ENCODE assay signal across 7 cellular contexts in genomic region chr12:89299951-89300350, GRCh38.
"Had no signal": no experiment of that assay in that cellular context is flagged by ENCODE, and none has a peak within 500 bp of the region (broad histone marks: within the 10 kb centered on the region; RNA-seq: fewer than 3 reads in every experiment).

No MANE protein-coding gene starts in this region.

- H3K4me3 Mint-ChIP-seq: GM23338, H9, IgD-negative memory B cell had no signal

- DNase-seq: H9, HCEC 1CT had no signal

- ATAC-seq: GM23338 had no signal

- H3K9me3 Mint-ChIP-seq: GM23338, H9 had no signal

- H3K36me3 Mint-ChIP-seq: IgD-negative memory B cell had no signal

- H3K27me3 Mint-ChIP-seq: IgD-negative memory B cell had no signal

- H3K4me3 ChIP-seq: GM23338 had no signal

- H3K4me1 Mint-ChIP-seq: GM23338, H9, IgD-negative memory B cell had no signal

- H2AFZ ChIP-seq: GM23338 had no signal

- FAIRE-seq: H1, H54, HTR-8/SVneo had no signal

- H3K4me2 ChIP-seq: GM23338 had no signal

- H3K27ac Mint-ChIP-seq: GM23338, H9, IgD-negative memory B cell had no signal
